ENCODE assay signal across 1 cellular context in the genomic region with DNA sequence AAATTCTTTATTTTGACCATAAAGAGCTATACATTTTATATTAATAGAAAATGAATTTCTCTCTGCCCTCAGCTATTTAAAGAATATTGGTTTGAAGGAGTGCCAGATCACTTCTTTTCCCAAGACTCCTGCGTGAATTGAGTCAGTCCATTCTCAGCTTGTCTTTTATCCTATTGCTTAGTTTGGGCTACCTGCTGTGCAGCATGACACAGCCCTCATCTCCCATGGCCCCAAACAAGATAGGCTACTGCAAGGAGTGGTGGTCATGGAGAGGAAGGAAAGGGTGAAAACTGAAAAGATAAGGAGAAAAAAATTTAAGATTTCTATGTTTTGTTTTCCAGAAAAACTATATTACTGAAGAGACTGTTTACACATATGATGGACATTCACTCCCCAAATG.
TF ChIP-seq lines count a peak whose summit lies in the region.

No MANE protein-coding gene starts in this region.

TF ChIP-seq in GM23338, 12 proteins besides CTCF, POLR2A, EP300 and RAD21 (continued from another document):
- no peak for TF ChIP-seq JUNB (IDR thresholded peaks at IDR 0.05; ENCODE audit: unreplicated experiment)
- no peak for TF ChIP-seq ZNF114 (CRISPR knock-in tag; IDR thresholded peaks at IDR 0.05)
